Comparison of ENCODE assay signal across 8 cellular contexts in the genomic region with DNA sequence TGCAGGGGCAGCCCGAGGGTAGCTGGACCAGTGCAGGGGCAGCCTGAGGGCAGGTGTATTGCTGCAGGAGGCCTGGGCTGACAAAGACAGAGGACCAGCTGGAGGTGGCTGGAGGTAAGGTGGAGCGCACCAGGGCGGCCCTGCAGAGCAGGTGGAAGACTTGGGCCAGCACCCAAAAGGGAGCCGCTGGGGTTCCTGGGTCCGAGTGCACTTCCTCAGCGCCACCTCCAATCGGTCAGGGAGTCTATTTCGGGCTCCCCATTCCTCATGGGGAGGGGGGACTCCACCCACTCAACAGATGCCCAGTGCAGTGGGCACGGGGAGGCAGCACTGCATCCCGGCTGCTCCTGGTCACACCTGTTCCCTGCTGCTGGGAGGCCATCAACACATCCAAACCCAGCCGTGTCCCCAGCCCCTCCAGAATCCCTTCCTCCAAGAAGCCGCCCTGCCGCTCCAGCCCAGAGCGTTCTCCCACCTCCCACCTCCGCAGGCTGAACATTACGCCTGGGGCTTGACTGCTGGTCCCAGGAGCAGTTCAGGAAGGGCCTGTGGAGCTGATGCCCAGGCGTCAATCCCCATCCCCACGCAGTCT. TPM values are rescaled to one million over a fixed set of nuclear protein-coding genes. Genes with fewer than 3 reads are reported as not detected.
DNase-seq lines count a peak whose midpoint lies in the region; ATAC-seq, FAIRE-seq and TF ChIP-seq lines count a peak whose summit lies in the region.

No MANE protein-coding gene starts in this region.

- BruUV-seq in HepG2 (replicated peaks; lab: Mats Ljungman, UMichigan), result no TSS peak

- POLR2A ChIA-PET in activated CD4-positive, alpha-beta T cell treated with anti-CD3 and anti-CD28 coated beads, Interleukin-2, amount 10 ng/mL, durations not matched to agents 7 days and 5 days (lab: Charles Lee), result no interaction called here
- POLR2A ChIA-PET in HepG2 (lab: Yijun Ruan, JAX), result no interaction called here

- peak overlapping the region; percentile 85 for H3K9ac ChIP-seq in HepG2 (ENCODE audit: insufficient read depth, low read depth, low read length)

- H3K27me3 Mint-ChIP-seq in activated CD4-positive, alpha-beta T cell treated with anti-CD3 and anti-CD28 coated beads, Interleukin-2, amount 10 ng/mL, durations not matched to agents 7 days and 5 days, result peaks cover 1% of the 10 kb centered on the region

- intact Hi-C loops in HepG2 (cut with micrococcal nuclease; ENCODE audit: unreplicated experiment) (no loop called here), tibial artery (cut with DNase I; ENCODE audit: low total_unique reads) (no loop called here)

- no peak for TF ChIP-seq POLR2A in HepG2 (IDR thresholded peaks at IDR 0.05; ENCODE audit: insufficient read depth in 1 of 2, low read depth in 2 of 2, low read length in 2 of 2)

- peaks cover 4% of the 10 kb centered on the region for H3K36me3 Mint-ChIP-seq in activated CD4-positive, alpha-beta T cell treated with anti-CD3 and anti-CD28 coated beads, Interleukin-2, amount 10 ng/mL, durations not matched to agents 7 days and 5 days (ENCODE audit: low read depth)

- CTCF ChIA-PET in activated CD4-positive, alpha-beta T cell treated with anti-CD3 and anti-CD28 coated beads, Interleukin-2, amount 10 ng/mL, durations not matched to agents 7 days and 5 days (lab: Charles Lee), result no interaction called here
- CTCF ChIA-PET in HepG2 (lab: Yijun Ruan, JAX; ENCODE audit: low intra/inter-chr PET ratio, low total read pairs), result no interaction called here

- TF ChIP-seq EP300 in HepG2 (IDR thresholded peaks at IDR 0.05; ENCODE audit: low read depth in 2 of 2, low read length in 2 of 2) (no peak), HepG2 (CRISPR knock-in tag; IDR thresholded peaks at IDR 0.05; ENCODE audit: borderline replicate concordance) (no peak)

- H3K9me3 Mint-ChIP-seq in activated CD4-positive, alpha-beta T cell treated with anti-CD3 and anti-CD28 coated beads, Interleukin-2, amount 10 ng/mL, durations not matched to agents 7 days and 5 days, result no peaks in the 10 kb centered on the region

- no peak for TF ChIP-seq CTCF in astrocyte of the spinal cord (IDR thresholded peaks at IDR 0.05; ENCODE audit: low read depth, low read length)
- TF ChIP-seq CTCF in HepG2 (CRISPR knock-in tag; IDR thresholded peaks at IDR 0.05), result no peak
- no peak for TF ChIP-seq CTCF in tibial artery (IDR thresholded peaks at IDR 0.05)
- TF ChIP-seq CTCF in GM13976 (IDR thresholded peaks at IDR 0.05; ENCODE audit: borderline replicate concordance, control extremely low read depth, extremely low read depth, insufficient read depth, missing control alignments), result no peak

- peaks cover 12% of the 10 kb centered on the region; the same call in 1 of the 2 replicates for H4K20me1 ChIP-seq in HepG2 (ENCODE audit: insufficient read depth, low read length)

- H3K36me3 ChIP-seq in HepG2 (replicated peaks in 1 of 2; ENCODE audit: control insufficient read depth in 1 of 2, insufficient read depth in 2 of 2, low read length in 2 of 2) (peaks cover 13 to 23% of the 10 kb centered on the region in 2 experiments; a peak in 4 of 5 replicates), tibial artery (peaks cover 0 to 37% (median 11%) of the 10 kb centered on the region in 3 donors)

- no peak for FAIRE-seq in HepG2 (lab: Jason Lieb, UNC)

- H3K4me3 ChIP-seq in astrocyte of the spinal cord (ENCODE audit: low read depth, low read length) (peak overlapping the region; percentile 78), HepG2 (replicated peaks in 1 of 3; ENCODE audit: insufficient read depth in 1 of 3, low read depth in 2 of 3, low read length in 3 of 3) (peak overlapping the region; percentile 90 to 99 (median 98)), tibial artery (peak overlapping the region; percentile 83 to 87)

- H3K27ac ChIP-seq in HepG2 (ENCODE audit: extremely low read length, insufficient read depth, low read length) (no peak overlapping the region), tibial artery (no peak overlapping the region)

- in situ Hi-C loops in astrocyte of the spinal cord (cut with HindIII; ENCODE audit: low sequenced_read_pairs), result no loop called here
- in situ Hi-C loops in HepG2 (cut with HindIII; ENCODE audit: extremely low pct_ligation_motif_present, low pct_unique_long_range_greater_than_20kb), result no loop called here
- in situ Hi-C loops in GM13976 (cut with MboI; ENCODE audit: low sequenced_read_pairs, unreplicated experiment), result no loop called here

- no peak for TF ChIP-seq RAD21 in HepG2 (CRISPR knock-in tag; IDR thresholded peaks at IDR 0.05)

- peak overlapping the region; percentile 99 for H3K4me3 Mint-ChIP-seq in activated CD4-positive, alpha-beta T cell treated with anti-CD3 and anti-CD28 coated beads, Interleukin-2, amount 10 ng/mL, durations not matched to agents 7 days and 5 days

- 87% methylated on average over 13 of the region's 18 CpGs for WGBS in HepG2 (ENCODE audit: low lambda C conversion rate)

- H3K9me3 ChIP-seq in HepG2 (ENCODE audit: low read length), result no peaks in the 10 kb centered on the region
- H3K9me3 ChIP-seq in tibial artery, result no peaks in the 10 kb centered on the region

- H3K27me3 ChIP-seq in HepG2 (ENCODE audit: control insufficient read depth in 1 of 2, insufficient read depth in 2 of 2, low read length in 2 of 2) (peaks cover 0 to 7% of the 10 kb centered on the region in 2 experiments; a peak in 2 of 5 replicates), tibial artery (no peaks in the 10 kb centered on the region)

- no peak for ATAC-seq in HepG2

- H3K4me1 ChIP-seq in HepG2 (ENCODE audit: insufficient read depth, low read length) (peaks cover 28% of the 10 kb centered on the region), tibial artery (peaks cover 0 to 29% (median 25%) of the 10 kb centered on the region in 4 donors)

- H3K79me2 ChIP-seq in HepG2 (ENCODE audit: insufficient read depth, low read length), result peaks cover 40% of the 10 kb centered on the region

- H3K27ac Mint-ChIP-seq in activated CD4-positive, alpha-beta T cell treated with anti-CD3 and anti-CD28 coated beads, Interleukin-2, amount 10 ng/mL, durations not matched to agents 7 days and 5 days, result no peak overlapping the region

- H3K4me2 ChIP-seq in HepG2 (ENCODE audit: low read depth, low read length), result peak overlapping the region; percentile 100

- no peak for DNase-seq in activated CD4-positive, alpha-beta T cell treated with anti-CD3 and anti-CD28 coated beads, Interleukin-2, amount 10 ng/mL, durations not matched to agents 7 days and 5 days
- DNase-seq in activated CD4-positive, alpha-beta T cell treated with anti-CD3 and anti-CD28 coated beads, Interleukin-2, amount 50 U/mL, for 48 hours, result no peak
- DNase-seq in astrocyte of the spinal cord (ENCODE audit: low read depth, low spot score), result no peak
- DNase-seq in HepG2 (ENCODE audit: low spot score), result no peak
- peak in 1 of 2 donors; percentile 68 for DNase-seq in tibial artery
- no peak for DNase-seq in NCI-H1694 treated with DMSO at 0.1 percent for 48 hours (lab: John Stamatoyannopoulos, UW)
- DNase-seq in NCI-H1105 (lab: John Stamatoyannopoulos, UW), result no peak
- no peak for DNase-seq in GM13976 (ENCODE audit: low spot score)

- H2AFZ ChIP-seq in HepG2 (ENCODE audit: low read length), result no peak overlapping the region

- H3K4me1 Mint-ChIP-seq in activated CD4-positive, alpha-beta T cell treated with anti-CD3 and anti-CD28 coated beads, Interleukin-2, amount 10 ng/mL, durations not matched to agents 7 days and 5 days, result peaks cover 39% of the 10 kb centered on the region

TF ChIP-seq in HepG2, 621 proteins besides CTCF, POLR2A, EP300 and RAD21:
- TF ChIP-seq NFRKB (IDR thresholded peaks at IDR 0.05) (no peak), ZNF503 (CRISPR knock-in tag; IDR thresholded peaks at IDR 0.05) (no peak), AGO2 (optimal IDR thresholded peaks at IDR 0.05; ENCODE audit: low read depth, low read length) (peak; percentile 59)

RNA-seq across cellular contexts. Expression of gene LRPAP1, which starts 1.5 kb away (rescaled TPM):
- 10 to 100 TPM; 69.0 to 69.1 TPM for total RNA-seq in activated CD4-positive, alpha-beta T cell treated with anti-CD3 and anti-CD28 coated beads, Interleukin-2, amount 10 ng/mL, durations not matched to agents 7 days and 5 days
- total RNA-seq in HepG2 (2016; rRNA removed; fragmentation: Illumina TruSeq; extraction: Trizol), result 81.5 and 191 TPM in 2 replicates
- 13.6 and 13.8 TPM in 2 replicates for total RNA-seq in HepG2 (2016; cell fraction: cytosol; rRNA removed; fragmentation: Illumina TruSeq; extraction: Trizol; ENCODE audit: low read depth)
- total RNA-seq in HepG2 (2016; cell fraction: insoluble cytoplasmic fraction; rRNA removed; fragmentation: Illumina TruSeq; extraction: Trizol), result 74.4 and 198 TPM in 2 replicates
- total RNA-seq in HepG2 (2016; cell fraction: membrane; rRNA removed; fragmentation: Illumina TruSeq; extraction: Trizol), result 21.2 and 25.2 TPM in 2 replicates
- 143 and 170 TPM in 2 replicates for total RNA-seq in HepG2 (2016; cell fraction: nucleus; rRNA removed; fragmentation: Illumina TruSeq; extraction: Trizol)
- 153 and 176 TPM in 2 replicates for polyA plus RNA-seq in HepG2 (2011; rRNA removed)
- polyA plus RNA-seq in HepG2 (2011; cell fraction: cytosol; rRNA removed), result 149 and 180 TPM in 2 replicates
- polyA plus RNA-seq in HepG2 (2011; cell fraction: nucleus; rRNA removed), result 95.3 and 103 TPM in 2 replicates
- 118 TPM in 2 replicates for polyA plus RNA-seq in HepG2 (2012)
- polyA plus RNA-seq in HepG2 (2016; cell fraction: cytosol; fragmentation: Illumina TruSeq; extraction: Trizol; ENCODE audit: low read depth), result 23.9 and 25.8 TPM in 2 replicates
- polyA plus RNA-seq in HepG2 (2016; cell fraction: insoluble cytoplasmic fraction; fragmentation: Illumina TruSeq; extraction: Trizol; ENCODE audit: low read depth), result 64.4 and 77.4 TPM in 2 replicates
- polyA plus RNA-seq in HepG2 (2016; cell fraction: membrane; fragmentation: Illumina TruSeq; extraction: Trizol; ENCODE audit: low read depth), result 25.2 and 31.6 TPM in 2 replicates
- polyA plus RNA-seq in HepG2 (2016; cell fraction: nucleus; fragmentation: Illumina TruSeq; extraction: Trizol; ENCODE audit: insufficient read depth, low read depth), result 270 and 284 TPM in 2 replicates
- 32.2 and 52.3 TPM in 2 replicates for polyA minus RNA-seq in HepG2 (2011; rRNA and poly(A)+ RNA removed; ENCODE audit: low replicate concordance)
- 53.1 and 54.6 TPM in 2 replicates for polyA minus RNA-seq in HepG2 (2011; cell fraction: cytosol; rRNA and poly(A)+ RNA removed)
- polyA minus RNA-seq in HepG2 (2011; cell fraction: nucleus; rRNA and poly(A)+ RNA removed), result 24.3 and 25.0 TPM in 2 replicates
